8 cellular contexts compared by ENCODE assay signal in genomic region chrX:65534450-65535292, GRCh38. TPM values are rescaled to one million over a fixed set of nuclear protein-coding genes. Genes with fewer than 3 reads are reported as not detected.
DNase-seq lines count a peak whose midpoint lies in the region; ATAC-seq and TF ChIP-seq lines count a peak whose summit lies in the region.

TSS of gene LAS1L (minus strand) at chrX:65534787. CDS start at chrX:65534715, 72 bp downstream.

- peak; percentile 99 for ATAC-seq in HG02623 (IDR thresholded peaks at IDR 0.05; ENCODE audit: unreplicated experiment)

- no peaks in the 10 kb centered on the region for H3K27me3 ChIP-seq in thymus (ENCODE audit: control insufficient read depth, insufficient read depth)

- no peak for TF ChIP-seq CTCF in GM10248 (IDR thresholded peaks at IDR 0.05; ENCODE audit: control extremely low read depth, extremely low read depth, low read depth, missing control alignments)
- TF ChIP-seq CTCF in glutamatergic neuron (IDR thresholded peaks at IDR 0.05; ENCODE audit: partially characterized antibody, unreplicated experiment), result no peak
- no peak for TF ChIP-seq CTCF in osteocyte (IDR thresholded peaks at IDR 0.05)

- H3K4me3 ChIP-seq in thymus (ENCODE audit: low read length), result peak within 1 kb of the TSS; percentile 62

- POLR2A ChIA-PET in GM10248 (lab: Yijun Ruan, JAX), result interaction anchor here (0.6 kb wide), 1 partner anchor 62 kb away, joined by 4 read pairs; no protein-coding TSS in a partner anchor

- WGBS in thymus, result 2% methylated on average over 50 of the region's 50 CpGs

- peak within 1 kb of the TSS; percentile 98 for H3K4me3 Mint-ChIP-seq in activated naive CD8-positive, alpha-beta T cell
- H3K4me3 Mint-ChIP-seq in glutamatergic neuron (ENCODE audit: unreplicated experiment) (peak within 1 kb of the TSS; percentile 99), osteocyte (ENCODE audit: unreplicated experiment) (peak within 1 kb of the TSS; percentile 100)

- peak within 1 kb of the TSS; percentile 99 for H3K27ac Mint-ChIP-seq in activated naive CD8-positive, alpha-beta T cell
- H3K27ac Mint-ChIP-seq in glutamatergic neuron (ENCODE audit: unreplicated experiment) (peak within 1 kb of the TSS; percentile 97), osteocyte (ENCODE audit: unreplicated experiment) (peak within 1 kb of the TSS; percentile 94)

- H3K4me1 Mint-ChIP-seq in activated naive CD8-positive, alpha-beta T cell (ENCODE audit: low read depth), result peaks cover 11% of the 10 kb centered on the region
- H3K4me1 Mint-ChIP-seq in glutamatergic neuron (ENCODE audit: low read depth, unreplicated experiment), result no peaks in the 10 kb centered on the region
- H3K4me1 Mint-ChIP-seq in osteocyte (ENCODE audit: unreplicated experiment), result peaks cover 10% of the 10 kb centered on the region

- no peaks in the 10 kb centered on the region for H3K9me3 Mint-ChIP-seq in activated naive CD8-positive, alpha-beta T cell (ENCODE audit: low read depth)
- H3K9me3 Mint-ChIP-seq in glutamatergic neuron (ENCODE audit: unreplicated experiment) (peaks cover 2% of the 10 kb centered on the region), osteocyte (ENCODE audit: unreplicated experiment) (no peaks in the 10 kb centered on the region)

- H3K36me3 ChIP-seq in thymus (ENCODE audit: control insufficient read depth, insufficient read depth), result peaks cover 9% of the 10 kb centered on the region

- no peaks in the 10 kb centered on the region for H3K9me3 ChIP-seq in thymus (ENCODE audit: control insufficient read depth)

- no peaks in the 10 kb centered on the region for H3K27me3 Mint-ChIP-seq in activated naive CD8-positive, alpha-beta T cell
- no peaks in the 10 kb centered on the region for H3K27me3 Mint-ChIP-seq in glutamatergic neuron (ENCODE audit: unreplicated experiment)
- no peaks in the 10 kb centered on the region for H3K27me3 Mint-ChIP-seq in osteocyte (ENCODE audit: unreplicated experiment)

- peak within 1 kb of the TSS; percentile 76 for H3K27ac ChIP-seq in thymus (ENCODE audit: low read depth)

- DNase-seq in GM10248 (ENCODE audit: extremely low spot score) (peak; percentile 90), NCI-H1105 (lab: John Stamatoyannopoulos, UW) (peak; percentile 81), SKM-1 treated with dmso at 0.1 percent for 144 hours (lab: John Stamatoyannopoulos, UW; ENCODE audit: unreplicated experiment) (peak; percentile 84), glutamatergic neuron (peak; percentile 87), osteocyte (ENCODE audit: extremely low spot score, unreplicated experiment) (peak; percentile 94)

- peaks cover 2% of the 10 kb centered on the region for H3K4me1 ChIP-seq in thymus (ENCODE audit: control insufficient read depth, insufficient read depth, low read length)

- H3K36me3 Mint-ChIP-seq in activated naive CD8-positive, alpha-beta T cell, result no peaks in the 10 kb centered on the region
- no peaks in the 10 kb centered on the region for H3K36me3 Mint-ChIP-seq in glutamatergic neuron (ENCODE audit: unreplicated experiment)
- peaks cover 3% of the 10 kb centered on the region for H3K36me3 Mint-ChIP-seq in osteocyte (ENCODE audit: unreplicated experiment)

- CTCF ChIA-PET in GM10248 (lab: Yijun Ruan, JAX), result interaction anchor here (2.1 kb wide), 1 partner anchor 9 kb away, joined by 7 read pairs; no protein-coding TSS in a partner anchor

RNA-seq across cellular contexts. Expression of gene LAS1L, which starts in this region (rescaled TPM):
- total RNA-seq in glutamatergic neuron (ENCODE audit: unreplicated experiment) (45.1 TPM), osteocyte (30.4 and 33.6 TPM in 2 replicates)
- 23.2 TPM for polyA plus RNA-seq in thymus

Comparison
In these comparisons a context has a peak if more than half of its experiments do, and no peak if none do; other contexts are left out.
1. Peak in every context shown above with its lines: DNase-seq, ATAC-seq, H3K4me3 ChIP-seq and H3K27ac ChIP-seq.